20 cellular contexts compared by ENCODE assay signal in genomic region chr1:39754906-39755504, GRCh38. TPM values are rescaled to one million over a fixed set of nuclear protein-coding genes. Genes with fewer than 3 reads are reported as not detected.
A peak's percentile ranks its signal among the peaks of the same experiment; 100 is the strongest.
DNase-seq lines count a peak whose midpoint lies in the region; ATAC-seq and TF ChIP-seq lines count a peak whose summit lies in the region.
"Had no signal": no experiment of that assay in that cellular context is flagged by ENCODE, and none has a peak within 500 bp of the region (broad histone marks: within the 10 kb centered on the region; RNA-seq: fewer than 3 reads in every experiment).

No MANE protein-coding gene starts in this region.

- H3K27ac ChIP-seq in HEK293 (ENCODE audit: extremely low read depth, low read depth, low read length) (no peak overlapping the region), cingulate gyrus (ENCODE audit: low read depth, low read length) (peak overlapping the region; percentile 76)
- H3K27ac ChIP-seq: SK-N-MC had no signal

- CTCF ChIA-PET in HEK293 (lab: Yijun Ruan, JAX): no interaction called here

- H3K9me3 ChIP-seq in HEK293 (ENCODE audit: control insufficient read depth, insufficient read depth, low read depth, low read length): no peaks in the 10 kb centered on the region

- no peak overlapping the region for H3K4me3 ChIP-seq in HEK293 (ENCODE audit: low read depth, low read length)
- H3K4me3 ChIP-seq: lung, SK-N-MC had no signal

- POLR2A ChIA-PET in HEK293 (lab: Yijun Ruan, JAX): no interaction called here

- no peak for ATAC-seq in GM18498 (IDR thresholded peaks at IDR 0.05; ENCODE audit: unreplicated experiment)
- ATAC-seq: activated CD8-positive, alpha-beta T cell treated with anti-CD3 and anti-CD28 coated beads for 36 hours; sciatic nerve; stimulated activated memory B cell treated with anti-CD40 and anti-IgM and Interleukin-4, amounts not matched to agents 10 μg/mL and 1 μg/mL and 100 μg/mL, for 72 hours had no signal

- intact Hi-C loops in posterior vena cava (cut with DNase I): no loop called here

- no peaks in the 10 kb centered on the region for H3K4me1 ChIP-seq in HEK293 (ENCODE audit: control insufficient read depth, insufficient read depth, low read length)

- peak; percentile 16 for DNase-seq in NCI-H2227 (lab: John Stamatoyannopoulos, UW; ENCODE audit: unreplicated experiment)
- peak; percentile 51 for DNase-seq in posterior vena cava (ENCODE audit: low spot score)
- no peak for DNase-seq in middle frontal gyrus (ENCODE audit: extremely low spot score, low spot score)
- no peak for DNase-seq in retina
- DNase-seq: activated CD8-positive, alpha-beta T cell treated with anti-CD3 and anti-CD28 coated beads for 36 hours; activated naive CD8-positive, alpha-beta T cell treated with anti-CD3 and anti-CD28 coated beads for 36 hours; AML-193; effector CD4-positive, alpha-beta T cell; glutamatergic neuron; Karpas-422; NCI-H1105; occipital lobe; trophoblast cell had no signal

- TF ChIP-seq CTCF in HEK293 (tag by site-specific recombination; IDR thresholded peaks at IDR 0.05): no peak

- peaks cover 27 to 99% of the 10 kb centered on the region in 2 experiments for H3K36me3 ChIP-seq in HEK293 (ENCODE audit: control insufficient read depth in 2 of 2, insufficient read depth in 1 of 2, low read length in 2 of 2)

TF ChIP-seq in HEK293, 187 proteins besides CTCF, POLR2A, EP300 and RAD21:
- TF ChIP-seq GLIS1 (tag by site-specific recombination; IDR thresholded peaks at IDR 0.05) (peak; percentile 34; the same call in 1 of the 2 replicates), MZF1 (tag by site-specific recombination; IDR thresholded peaks at IDR 0.05; ENCODE audit: borderline replicate concordance) (no peak)

RNA-seq across cellular contexts. Expression of gene OXCT2, which starts 16.1 kb away (rescaled TPM):
- 1 to 10 TPM; 1.2 to 2.0 TPM for total RNA-seq in posterior vena cava

RNA-seq across cellular contexts. Expression of gene PPIE, which starts 16.3 kb away (rescaled TPM):
- 10 to 100 TPM; 29.0 to 45.9 TPM for total RNA-seq in posterior vena cava

RNA-seq across cellular contexts. Expression of gene BMP8B, which starts 33.7 kb away (rescaled TPM):
- under 1 TPM; 0.24 to 0.69 TPM for total RNA-seq in posterior vena cava

Comparison
In these comparisons a context has a peak if more than half of its experiments do, and no peak if none do; other contexts are left out.
1. DNase-seq: peak in NCI-H2227 (single experiment) and posterior vena cava (single experiment); none in middle frontal gyrus (single experiment) and retina (single experiment).